ENCODE assay signal across 8 cellular contexts in the genomic region with DNA sequence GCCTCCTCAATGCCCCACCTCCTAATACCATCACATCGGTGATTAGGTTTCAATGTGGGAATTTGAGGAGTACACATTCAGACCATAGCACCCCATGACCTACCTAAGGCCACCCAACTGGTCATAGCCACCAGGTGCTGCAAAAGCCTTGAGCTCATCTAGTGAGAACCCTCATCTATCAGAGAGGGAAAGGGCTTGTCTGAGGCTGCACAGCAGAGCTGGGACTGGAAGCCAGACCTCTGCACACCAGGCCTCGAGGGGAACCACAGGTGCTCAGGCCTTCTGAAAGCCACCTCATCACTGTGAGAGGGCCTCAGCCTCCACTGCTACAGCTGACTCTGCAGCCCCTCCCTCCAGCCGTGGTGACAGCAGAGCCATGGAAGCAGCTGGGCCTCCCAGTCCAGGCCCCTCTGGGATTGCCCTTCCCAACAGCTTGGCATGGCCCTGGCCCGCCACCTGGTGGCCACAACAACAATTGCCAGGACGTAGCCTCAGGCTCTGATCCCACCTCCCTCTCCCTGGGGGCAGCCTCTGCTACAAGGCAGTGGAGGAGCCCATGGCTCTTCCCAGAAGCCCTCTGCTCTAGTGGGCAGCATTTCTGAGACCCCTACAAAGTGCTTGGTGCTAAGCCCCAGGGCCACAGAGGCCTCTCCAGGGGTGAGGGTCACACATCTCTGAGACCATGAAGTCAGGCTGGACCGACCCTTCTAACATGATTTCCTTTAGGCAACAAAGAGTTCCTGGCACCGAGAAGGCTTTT. TPM values are rescaled to one million over a fixed set of nuclear protein-coding genes. Genes with fewer than 3 reads are reported as not detected.
DNase-seq lines count a peak whose midpoint lies in the region; TF ChIP-seq lines count a peak whose summit lies in the region.

No MANE protein-coding gene starts in this region.

- H3K27me3 ChIP-seq in colonic mucosa: no peaks in the 10 kb centered on the region

- POLR2A ChIA-PET in HEK293 (lab: Yijun Ruan, JAX): interaction anchor here (0.9 to 1.3 kb wide), 2 partner anchors 169 to 173 kb away, joined by 4 read pairs; no protein-coding TSS in a partner anchor

- H3K4me3 ChIP-seq in HEK293 (ENCODE audit: low read depth, low read length): no peak overlapping the region
- H3K4me3 ChIP-seq in colonic mucosa: no peak overlapping the region
- no peak overlapping the region for H3K4me3 ChIP-seq in lower leg skin (ENCODE audit: low read depth, poor library complexity, severe bottlenecking)

- H3K27ac ChIP-seq in HEK293 (ENCODE audit: extremely low read depth, low read depth, low read length): no peak overlapping the region
- no peak overlapping the region for H3K27ac ChIP-seq in colonic mucosa

- no peaks in the 10 kb centered on the region for H3K4me1 ChIP-seq in HEK293 (ENCODE audit: control insufficient read depth, insufficient read depth, low read length)
- H3K4me1 ChIP-seq in colonic mucosa: no peaks in the 10 kb centered on the region

- CTCF ChIA-PET in HEK293 (lab: Yijun Ruan, JAX): interaction anchor here (0.6 to 20.2 kb wide), 42 partner anchors 9 to 886 kb away, joined by 3 to 847 read pairs (median 4); partner anchors contain the start of gene TP53I11

- H3K36me3 ChIP-seq in HEK293 (ENCODE audit: control insufficient read depth in 2 of 2, insufficient read depth in 1 of 2, low read length in 2 of 2): no peaks in the 10 kb centered on the region
- no peaks in the 10 kb centered on the region for H3K36me3 ChIP-seq in colonic mucosa

- H3K9me3 ChIP-seq in HEK293 (ENCODE audit: control insufficient read depth, insufficient read depth, low read depth, low read length): no peaks in the 10 kb centered on the region
- H3K9me3 ChIP-seq in colonic mucosa: no peaks in the 10 kb centered on the region

- 30 to 47% methylated on average over 5 to 7 of the region's 7 CpGs for WGBS in lower leg skin, 2 donors

- no peak for TF ChIP-seq POLR2A in lower leg skin (IDR thresholded peaks at IDR 0.05)

- peak; percentile 37 for DNase-seq in CMK (ENCODE audit: low read depth)
- peak; percentile 87 for DNase-seq in NCI-H345 (lab: John Stamatoyannopoulos, UW)
- peak; percentile 58 to 60 for DNase-seq in activated CD4-positive, alpha-beta T cell treated with anti-CD3 and anti-CD28 coated beads for 4 hours
- DNase-seq in colonic mucosa: peak; percentile 65
- DNase-seq in lower leg skin (ENCODE audit: low spot score in 2 of 2): peak; percentile 53 to 95
- DNase-seq in stimulated activated CD8-positive, alpha-beta memory T cell treated with anti-CD3 and anti-CD28 coated beads, Interleukin-12 subunit alpha, Interleukin-12 subunit beta, amount 100 ng/mL, for 1 hour (ENCODE audit: low read depth): peak; percentile 37
- no peak for DNase-seq in cortex of kidney (lab: John Stamatoyannopoulos, UW)

- intact Hi-C loops in colonic mucosa (cut with DNase I): loop anchor here (2.0 to 5.0 kb wide), 2 partner anchors 179 to 378 kb away; partner anchors contain the start of gene TSPAN18
- intact Hi-C loops in lower leg skin (cut with DNase I; ENCODE audit: low total_unique reads): loop anchor here (5.0 kb wide), 1 partner anchor 182 kb away; the partner anchor contains the start of gene SYT13

- no peak overlapping the region for H3K9ac ChIP-seq in colonic mucosa (ENCODE audit: low read depth in 2 of 2, low read length in 2 of 2)

- TF ChIP-seq CTCF in HEK293 (tag by site-specific recombination; IDR thresholded peaks at IDR 0.05) (peak; percentile 75), colonic mucosa (IDR thresholded peaks at IDR 0.05) (peak; percentile 95), lower leg skin (IDR thresholded peaks at IDR 0.05) (peak in 1 of 3 donors; percentile 68)

TF ChIP-seq in HEK293, 187 proteins besides CTCF, POLR2A, EP300 and RAD21 (continues in another document):
- TF ChIP-seq ZNF707 (tag by site-specific recombination; IDR thresholded peaks at IDR 0.05) (no peak), KLF7 (tag by site-specific recombination; IDR thresholded peaks at IDR 0.05; ENCODE audit: borderline replicate concordance) (no peak), ZNF266 (tag by site-specific recombination; IDR thresholded peaks at IDR 0.05; ENCODE audit: low read depth) (no peak), ZNF366 (tag by site-specific recombination; conservative IDR thresholded peaks at IDR 0.05) (no peak), ZNF311 (tag by site-specific recombination; IDR thresholded peaks at IDR 0.05; ENCODE audit: borderline replicate concordance) (no peak), ZNF169 (tag by site-specific recombination; IDR thresholded peaks at IDR 0.05) (no peak), ZNF624 (tag by site-specific recombination; IDR thresholded peaks at IDR 0.05) (no peak), ZNF549 (tag by site-specific recombination; IDR thresholded peaks at IDR 0.05) (no peak), SCRT1 (tag by site-specific recombination; IDR thresholded peaks at IDR 0.05; ENCODE audit: borderline replicate concordance) (no peak), ZNF658 (tag by site-specific recombination; IDR thresholded peaks at IDR 0.05) (no peak), ZNF433 (tag by site-specific recombination; IDR thresholded peaks at IDR 0.05; ENCODE audit: low read depth) (no peak), ZBTB48 (tag by site-specific recombination; IDR thresholded peaks at IDR 0.05) (no peak), ZNF404 (tag by site-specific recombination; IDR thresholded peaks at IDR 0.05) (no peak), WT1 (tag by site-specific recombination; IDR thresholded peaks at IDR 0.05) (no peak), GLIS2 (tag by site-specific recombination; IDR thresholded peaks at IDR 0.05) (peak; percentile 49; the same call in 1 of the 2 replicates), ZNF114 (tag by site-specific recombination; IDR thresholded peaks at IDR 0.05) (no peak), ZNF350 (tag by site-specific recombination; IDR thresholded peaks at IDR 0.05) (no peak), ZNF776 (tag by site-specific recombination; IDR thresholded peaks at IDR 0.05; ENCODE audit: borderline replicate concordance) (no peak), IKZF3 (tag by site-specific recombination; IDR thresholded peaks at IDR 0.05) (peak; percentile 77), SP2 (tag by site-specific recombination; IDR thresholded peaks at IDR 0.05) (no peak), ZNF394 (tag by site-specific recombination; IDR thresholded peaks at IDR 0.05; ENCODE audit: borderline replicate concordance) (no peak), MZF1 (tag by site-specific recombination; IDR thresholded peaks at IDR 0.05; ENCODE audit: borderline replicate concordance) (no peak), ZNF600 (tag by site-specific recombination; IDR thresholded peaks at IDR 0.05) (no peak), ZNF677 (tag by site-specific recombination; IDR thresholded peaks at IDR 0.05) (no peak)
- TF ChIP-seq, protein P1, sequence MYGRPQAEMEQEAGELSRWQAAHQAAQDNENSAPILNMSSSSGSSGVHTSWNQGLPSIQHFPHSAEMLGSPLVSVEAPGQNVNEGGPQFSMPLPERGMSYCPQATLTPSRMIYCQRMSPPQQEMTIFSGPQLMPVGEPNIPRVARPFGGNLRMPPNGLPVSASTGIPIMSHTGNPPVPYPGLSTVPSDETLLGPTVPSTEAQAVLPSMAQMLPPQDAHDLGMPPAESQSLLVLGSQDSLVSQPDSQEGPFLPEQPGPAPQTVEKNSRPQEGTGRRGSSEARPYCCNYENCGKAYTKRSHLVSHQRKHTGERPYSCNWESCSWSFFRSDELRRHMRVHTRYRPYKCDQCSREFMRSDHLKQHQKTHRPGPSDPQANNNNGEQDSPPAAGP (tag by site-specific recombination; IDR thresholded peaks at IDR 0.05): peak; percentile 51; the same call in 1 of the 2 replicates
- TF ChIP-seq, protein P2, sequence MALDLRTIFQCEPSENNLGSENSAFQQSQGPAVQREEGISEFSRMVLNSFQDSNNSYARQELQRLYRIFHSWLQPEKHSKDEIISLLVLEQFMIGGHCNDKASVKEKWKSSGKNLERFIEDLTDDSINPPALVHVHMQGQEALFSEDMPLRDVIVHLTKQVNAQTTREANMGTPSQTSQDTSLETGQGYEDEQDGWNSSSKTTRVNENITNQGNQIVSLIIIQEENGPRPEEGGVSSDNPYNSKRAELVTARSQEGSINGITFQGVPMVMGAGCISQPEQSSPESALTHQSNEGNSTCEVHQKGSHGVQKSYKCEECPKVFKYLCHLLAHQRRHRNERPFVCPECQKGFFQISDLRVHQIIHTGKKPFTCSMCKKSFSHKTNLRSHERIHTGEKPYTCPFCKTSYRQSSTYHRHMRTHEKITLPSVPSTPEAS (tag by site-specific recombination; IDR thresholded peaks at IDR 0.05): no peak
- TF ChIP-seq, protein P3, sequence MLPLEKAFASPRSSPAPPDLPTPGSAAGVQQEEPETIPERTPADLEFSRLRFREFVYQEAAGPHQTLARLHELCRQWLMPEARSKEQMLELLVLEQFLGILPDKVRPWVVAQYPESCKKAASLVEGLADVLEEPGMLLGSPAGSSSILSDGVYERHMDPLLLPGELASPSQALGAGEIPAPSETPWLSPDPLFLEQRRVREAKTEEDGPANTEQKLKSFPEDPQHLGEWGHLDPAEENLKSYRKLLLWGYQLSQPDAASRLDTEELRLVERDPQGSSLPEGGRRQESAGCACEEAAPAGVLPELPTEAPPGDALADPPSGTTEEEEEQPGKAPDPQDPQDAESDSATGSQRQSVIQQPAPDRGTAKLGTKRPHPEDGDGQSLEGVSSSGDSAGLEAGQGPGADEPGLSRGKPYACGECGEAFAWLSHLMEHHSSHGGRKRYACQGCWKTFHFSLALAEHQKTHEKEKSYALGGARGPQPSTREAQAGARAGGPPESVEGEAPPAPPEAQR (tag by site-specific recombination; IDR thresholded peaks at IDR 0.05): no peak

RNA-seq across cellular contexts. Expression of gene PRDM11, which starts 41.0 kb away (rescaled TPM):
- total RNA-seq in colonic mucosa (1 to 10 TPM; 4.1 to 8.3 TPM), lower leg skin (1 to 10 TPM; 3.2 to 9.5 (median 6.6) TPM)
